ENCODE assay signal across 4 cellular contexts in genomic region chr4:173475751-173476150, GRCh38.
"Had no signal": no experiment of that assay in that cellular context is flagged by ENCODE, and none has a peak within 500 bp of the region (broad histone marks: within the 10 kb centered on the region; RNA-seq: fewer than 3 reads in every experiment).

No MANE protein-coding gene starts in this region.

- ATAC-seq: HepG2, K562 had no signal

- DNase-seq: IMR-90, KBM-7 had no signal

- H3K4me3 ChIP-seq: K562 had no signal
